Comparison of ENCODE assay signal across 8 cellular contexts in the genomic region with DNA sequence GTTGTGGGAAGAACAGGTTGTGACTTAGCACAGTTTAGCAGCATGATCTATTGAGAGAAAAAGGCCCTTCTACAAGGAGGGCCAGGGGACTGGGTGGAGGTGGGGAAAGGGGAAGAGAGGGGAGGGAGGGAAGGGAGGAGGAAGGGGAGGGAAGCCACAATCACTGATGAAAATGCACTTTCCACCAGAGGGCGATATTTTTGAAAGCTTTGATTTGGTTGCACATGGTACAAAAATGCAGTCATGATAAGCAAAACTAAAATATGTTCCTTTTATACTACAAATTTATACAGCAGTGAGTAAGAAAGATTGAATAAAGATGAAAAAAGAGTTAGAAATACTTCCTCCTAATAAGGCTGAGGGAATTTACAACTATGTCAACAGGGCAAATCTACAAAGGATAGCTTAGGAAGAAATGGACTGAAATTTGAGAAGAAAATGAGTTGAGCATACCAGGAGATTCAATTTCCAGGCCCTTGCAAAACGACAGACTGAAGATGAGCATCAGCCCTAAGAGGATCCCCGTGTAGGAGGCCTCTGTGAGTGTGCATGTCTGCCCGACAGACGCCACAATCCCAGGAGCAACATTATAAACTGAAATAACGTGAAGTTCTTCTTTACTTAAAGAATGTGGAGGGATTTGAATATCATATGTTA. TPM values are rescaled to one million over a fixed set of nuclear protein-coding genes. Genes with fewer than 3 reads are reported as not detected.
DNase-seq lines count a peak whose midpoint lies in the region; ATAC-seq and TF ChIP-seq lines count a peak whose summit lies in the region.

No MANE protein-coding gene starts in this region.

- H3K27ac ChIP-seq in lower lobe of right lung, result no peak overlapping the region

- H3K4me1 ChIP-seq in lower lobe of right lung, result no peaks in the 10 kb centered on the region

- H3K9me3 ChIP-seq in lower lobe of right lung, result no peaks in the 10 kb centered on the region

- CTCF ChIA-PET in HEK293T (lab: Yijun Ruan, JAX) (interaction anchor here (0.5 to 1.1 kb wide), 3 partner anchors 9 to 42 kb away, joined by 3 to 4 read pairs (median 3); no protein-coding TSS in a partner anchor), MCF 10A (lab: Yijun Ruan, JAX) (interaction anchor here (0.6 to 2.4 kb wide), 16 partner anchors 9 to 1432 kb away, joined by 3 to 12 read pairs (median 4); no protein-coding TSS in a partner anchor)

- no peak overlapping the region for H3K4me3 Mint-ChIP-seq in activated T-cell treated with anti-CD3 and anti-CD28 coated beads, Interleukin-2, amount 50 U/mL, for 4 hours
- no peak overlapping the region for H3K4me3 Mint-ChIP-seq in MCF 10A (ENCODE audit: unreplicated experiment)

- no peaks in the 10 kb centered on the region for H3K27me3 Mint-ChIP-seq in activated T-cell treated with anti-CD3 and anti-CD28 coated beads, Interleukin-2, amount 50 U/mL, for 4 hours (ENCODE audit: low read depth)
- H3K27me3 Mint-ChIP-seq in MCF 10A (ENCODE audit: insufficient read depth, unreplicated experiment), result no peaks in the 10 kb centered on the region

- TF ChIP-seq CTCF in MCF 10A (IDR thresholded peaks at IDR 0.05; ENCODE audit: unreplicated experiment), result peak; percentile 51
- peak; percentile 67 for TF ChIP-seq CTCF in lower lobe of right lung (IDR thresholded peaks at IDR 0.05)

- POLR2A ChIA-PET in HEK293T (lab: Yijun Ruan, JAX), result no interaction called here
- POLR2A ChIA-PET in MCF 10A (lab: Yijun Ruan, JAX), result interaction anchor here (0.7 to 1.5 kb wide), 2 partner anchors 10 to 17 kb away, joined by 5 to 7 read pairs; partner anchors contain the start of gene SH3YL1

- H3K27me3 ChIP-seq in lower lobe of right lung (ENCODE audit: low read depth), result no peaks in the 10 kb centered on the region

- intact Hi-C loops in MCF 10A (cut with micrococcal nuclease), result loop anchor here (1.0 to 10.0 kb wide), 2 partner anchors 278 to 391 kb away; no protein-coding TSS in a partner anchor
- intact Hi-C loops in lower lobe of right lung (cut with DNase I), result no loop called here

- H3K4me3 ChIP-seq in lower lobe of right lung, result no peak overlapping the region

- peak; percentile 15 for DNase-seq in activated T-cell treated with anti-CD3 and anti-CD28 coated beads, Interleukin-2, amount 50 U/mL, for 4 hours
- DNase-seq in activated T-cell treated with anti-CD3 and anti-CD28 coated beads, Interleukin-2, amount 50 U/mL, for 48 hours, result no peak
- DNase-seq in HEK293T (ENCODE audit: extremely low spot score), result peak; percentile 31
- peak; percentile 15 for DNase-seq in NCI-H510A (lab: John Stamatoyannopoulos, UW)
- peak; percentile 70 for DNase-seq in MCF 10A (ENCODE audit: unreplicated experiment)
- no peak for DNase-seq in lower lobe of right lung
- DNase-seq in GM19240 (ENCODE audit: insufficient read length, low spot score), result no peak

- H3K27ac Mint-ChIP-seq in MCF 10A (ENCODE audit: low read depth, unreplicated experiment), result no peak overlapping the region

- peaks cover 2% of the 10 kb centered on the region for H3K4me1 Mint-ChIP-seq in activated T-cell treated with anti-CD3 and anti-CD28 coated beads, Interleukin-2, amount 50 U/mL, for 4 hours (ENCODE audit: low read depth)
- H3K4me1 Mint-ChIP-seq in MCF 10A (ENCODE audit: insufficient read depth, unreplicated experiment), result peaks cover 8% of the 10 kb centered on the region

- peak; percentile 32 to 37 for ATAC-seq in activated T-cell treated with anti-CD3 and anti-CD28 coated beads, Interleukin-2, amount 50 U/mL, for 4 hours
- ATAC-seq in lower lobe of right lung (peak; percentile 46 to 67), GM21786 (IDR thresholded peaks at IDR 0.05; ENCODE audit: unreplicated experiment) (no peak)

- BruUV-seq in MCF 10A (replicated peaks; lab: Mats Ljungman, UMichigan), result no TSS peak

- H3K36me3 ChIP-seq in lower lobe of right lung, result peaks cover 67% of the 10 kb centered on the region

- peaks cover 37% of the 10 kb centered on the region for H3K36me3 Mint-ChIP-seq in activated T-cell treated with anti-CD3 and anti-CD28 coated beads, Interleukin-2, amount 50 U/mL, for 4 hours (ENCODE audit: insufficient read depth)
- peaks cover 63% of the 10 kb centered on the region for H3K36me3 Mint-ChIP-seq in MCF 10A (ENCODE audit: insufficient read depth, unreplicated experiment)

- H3K9me3 Mint-ChIP-seq in activated T-cell treated with anti-CD3 and anti-CD28 coated beads, Interleukin-2, amount 50 U/mL, for 4 hours, result peaks cover 10% of the 10 kb centered on the region
- H3K9me3 Mint-ChIP-seq in MCF 10A (ENCODE audit: unreplicated experiment), result peaks cover 11% of the 10 kb centered on the region

TF ChIP-seq in HEK293T, 16 proteins besides CTCF, POLR2A, EP300 and RAD21:
- TF ChIP-seq L3MBTL2 (conservative IDR thresholded peaks at IDR 0.05), result no peak
- TF ChIP-seq CTBP1 (IDR thresholded peaks at IDR 0.05; ENCODE audit: borderline replicate concordance), result no peak
- TF ChIP-seq FOXK2 (IDR thresholded peaks at IDR 0.05), result no peak
- no peak for TF ChIP-seq FOXM1 (IDR thresholded peaks at IDR 0.05; ENCODE audit: borderline replicate concordance)
- TF ChIP-seq SP1 (IDR thresholded peaks at IDR 0.05), result no peak
- TF ChIP-seq ELF4 (IDR thresholded peaks at IDR 0.05), result no peak
- no peak for TF ChIP-seq NFRKB (IDR thresholded peaks at IDR 0.05)
- TF ChIP-seq HDGF (IDR thresholded peaks at IDR 0.05; ENCODE audit: borderline replicate concordance), result no peak
- no peak for TF ChIP-seq LEF1 (IDR thresholded peaks at IDR 0.05; ENCODE audit: borderline replicate concordance)
- TF ChIP-seq FOXA1 (IDR thresholded peaks at IDR 0.05), result no peak
- TF ChIP-seq SUZ12 (IDR thresholded peaks at IDR 0.05), result no peak
TF ChIP-seq in HEK293T: peak in this region for 0.

RNA-seq across cellular contexts. Expression of gene SH3YL1, which starts 17.2 kb away (rescaled TPM):
- total RNA-seq in activated T-cell treated with anti-CD3 and anti-CD28 coated beads, Interleukin-2, amount 50 U/mL, for 4 hours, result 10 to 100 TPM; 12.9 to 14.7 (median 13.9) TPM
- total RNA-seq in MCF 10A (2022), result 39.1 and 47.4 TPM in 2 replicates
- 42.2 TPM for total RNA-seq in lower lobe of right lung

RNA-seq across cellular contexts. Expression of gene ACP1, which starts 18.1 kb away (rescaled TPM):
- 100 to 1,000 TPM; 132 to 178 (median 168) TPM for total RNA-seq in activated T-cell treated with anti-CD3 and anti-CD28 coated beads, Interleukin-2, amount 50 U/mL, for 4 hours
- 132 and 135 TPM in 2 replicates for total RNA-seq in MCF 10A (2022)
- 68.6 TPM for total RNA-seq in lower lobe of right lung

RNA-seq across cellular contexts. Expression of gene ALKAL2, which starts 41.3 kb away (rescaled TPM):
- not detected for total RNA-seq in activated T-cell treated with anti-CD3 and anti-CD28 coated beads, Interleukin-2, amount 50 U/mL, for 4 hours
- total RNA-seq in MCF 10A (2022) (not detected in 2 replicates), lower lobe of right lung (6.7 TPM)

Comparison
In these comparisons a context has a peak if more than half of its experiments do, and no peak if none do; other contexts are left out.
1. DNase-seq: peak in activated T-cell treated with anti-CD3 and anti-CD28 coated beads, Interleukin-2, amount 50 U/mL, for 4 hours (single experiment), HEK293T (single experiment), NCI-H510A (single experiment) and MCF 10A (single experiment); none in activated T-cell treated with anti-CD3 and anti-CD28 coated beads, Interleukin-2, amount 50 U/mL, for 48 hours (0 of 2), lower lobe of right lung (single experiment) and GM19240 (single experiment).